Comparison of ENCODE assay signal across 20 cellular contexts in the genomic region with DNA sequence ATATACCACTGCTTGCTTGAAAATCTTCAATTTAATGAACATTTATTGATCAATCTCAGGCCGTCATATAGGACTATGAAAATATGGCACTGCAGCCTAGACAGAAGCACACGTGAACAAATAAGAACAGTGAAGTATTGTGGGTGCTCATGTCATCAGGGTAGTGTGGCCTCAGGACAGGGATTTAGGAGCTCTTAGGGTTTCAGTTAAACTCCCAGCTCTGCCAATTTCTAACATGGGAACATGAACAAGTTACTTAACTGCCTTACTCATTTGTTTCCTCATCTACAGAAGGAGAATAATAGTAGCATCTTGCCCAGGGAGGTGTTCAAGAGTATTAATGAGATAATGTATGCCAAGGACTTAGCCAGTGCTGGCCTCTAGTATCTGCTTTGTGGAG.
DNase-seq lines count a peak whose midpoint lies in the region; ATAC-seq and TF ChIP-seq lines count a peak whose summit lies in the region.
"Had no signal": no experiment of that assay in that cellular context is flagged by ENCODE, and none has a peak within 500 bp of the region (broad histone marks: within the 10 kb centered on the region; RNA-seq: fewer than 3 reads in every experiment).

No MANE protein-coding gene starts in this region.

- no peaks in the 10 kb centered on the region for H3K9me1 ChIP-seq in IMR-90 (ENCODE audit: insufficient read depth, low read length)

- H3K79me1 ChIP-seq in IMR-90 (ENCODE audit: low read depth in 1 of 2, low read length in 2 of 2), result no peaks in the 10 kb centered on the region

- H3K4me3 Mint-ChIP-seq in mesothelial cell of epicardium, result peak overlapping the region; percentile 7
- H3K4me3 Mint-ChIP-seq in activated CD8-positive, alpha-beta T cell treated with anti-CD3 and anti-CD28 coated beads for 36 hours, result no peak overlapping the region

- CTCF ChIA-PET in IMR-90 (lab: Yijun Ruan, JAX) (interaction anchor here (2.5 kb wide), 1 partner anchor 117 kb away, joined by 13 read pairs; no protein-coding TSS in a partner anchor), OCI-LY7 (lab: Charles Lee; ENCODE audit: unreplicated experiment) (no interaction called here)
- CTCF ChIA-PET in activated CD8-positive, alpha-beta T cell treated with anti-CD3 and anti-CD28 coated beads for 36 hours (lab: Charles Lee), result interaction anchor here (1.2 to 8.0 kb wide), 4 partner anchors 8 to 123 kb away, joined by 3 to 103 read pairs (median 38); no protein-coding TSS in a partner anchor

- H3K56ac ChIP-seq in IMR-90 (ENCODE audit: extremely low read depth, insufficient read depth, low read length), result no peak overlapping the region

- no peak overlapping the region for H3K4ac ChIP-seq in IMR-90 (ENCODE audit: low read depth, low read length)

- no peak for TF ChIP-seq POLR2A in IMR-90 (IDR thresholded peaks at IDR 0.05; ENCODE audit: low read depth, low read length)
- TF ChIP-seq POLR2A in testis (IDR thresholded peaks at IDR 0.05), result no peak

- H3K36me3 Mint-ChIP-seq in mesothelial cell of epicardium, result no peaks in the 10 kb centered on the region
- H3K36me3 Mint-ChIP-seq in activated CD8-positive, alpha-beta T cell treated with anti-CD3 and anti-CD28 coated beads for 36 hours (ENCODE audit: low read depth), result no peaks in the 10 kb centered on the region

- no peak for TF ChIP-seq CTCF in IMR-90 (conservative IDR thresholded peaks at IDR 0.05; ENCODE audit: low read depth, low read length)
- TF ChIP-seq CTCF in cardiac fibroblast (IDR thresholded peaks at IDR 0.05; ENCODE audit: low read depth, low read length), result no peak
- no peak for TF ChIP-seq CTCF in mesothelial cell of epicardium (IDR thresholded peaks at IDR 0.05; ENCODE audit: unreplicated experiment)
- TF ChIP-seq CTCF in OCI-LY7 (conservative IDR thresholded peaks at IDR 0.05; ENCODE audit: low read length), result no peak
- no peak for TF ChIP-seq CTCF in testis (IDR thresholded peaks at IDR 0.05)
- TF ChIP-seq CTCF in activated CD8-positive, alpha-beta T cell treated with anti-CD3 and anti-CD28 coated beads for 36 hours (IDR thresholded peaks at IDR 0.05), result no peak

- H2AFZ ChIP-seq in IMR-90 (replicated peaks; ENCODE audit: low read length, poor library complexity) (no peak overlapping the region), OCI-LY7 (ENCODE audit: low read length) (no peak overlapping the region)
- H2AFZ ChIP-seq: hepatocyte had no signal

- H3K36me3 ChIP-seq in IMR-90 (ENCODE audit: control insufficient read depth, insufficient read depth, low read length), result no peaks in the 10 kb centered on the region
- H3K36me3 ChIP-seq in OCI-LY7 (ENCODE audit: insufficient read depth, low read length), result no peaks in the 10 kb centered on the region
- H3K36me3 ChIP-seq in testis (ENCODE audit: low read depth, missing control alignments), result no peaks in the 10 kb centered on the region
- H3K36me3 ChIP-seq: BE2C, neutrophil, stomach, upper lobe of right lung had no signal

- WGBS in IMR-90 (ENCODE audit: extremely low coverage in 2 of 2, insufficient read length in 1 of 2), 2 experiments, result no CpG with 5 or more reads among the region's 2 CpGs
- WGBS in testis, 2 donors, result 83 to 84% methylated on average over 2 of the region's 2 CpGs

- H3K18ac ChIP-seq in IMR-90 (ENCODE audit: low read depth, low read length), result no peak overlapping the region

- in situ Hi-C loops in IMR-90 (cut with MboI; ENCODE audit: low sequenced_read_pairs), result loop anchor here (5.0 kb wide), 1 partner anchor 117 kb away; no protein-coding TSS in a partner anchor

- no peak overlapping the region for H2BK20ac ChIP-seq in IMR-90 (ENCODE audit: low read depth, low read length)

- no peak overlapping the region for H2BK5ac ChIP-seq in IMR-90 (ENCODE audit: low read depth, low read length, poor library complexity, severe bottlenecking)

- H3K9ac ChIP-seq in IMR-90 (ENCODE audit: low read depth, low read length), result no peak overlapping the region

- H3K4me3 ChIP-seq in IMR-90 (ENCODE audit: insufficient read depth, low read depth, low read length), result no peak overlapping the region
- no peak overlapping the region for H3K4me3 ChIP-seq in cardiac fibroblast (replicated peaks in 1 of 2; ENCODE audit: low read depth in 2 of 2, low read length in 2 of 2)
- no peak overlapping the region for H3K4me3 ChIP-seq in OCI-LY7 (ENCODE audit: low read depth, low read length, poor library complexity, severe bottlenecking)
- H3K4me3 ChIP-seq in testis, result no peak overlapping the region
- H3K4me3 ChIP-seq: hepatocyte, stomach, upper lobe of right lung had no signal

- dilution Hi-C loops in IMR-90 (cut with HindIII; ENCODE audit: low sequenced_read_pairs, unreplicated experiment), result no loop called here

- H3K9me3 Mint-ChIP-seq in mesothelial cell of epicardium, result no peaks in the 10 kb centered on the region
- no peaks in the 10 kb centered on the region for H3K9me3 Mint-ChIP-seq in activated CD8-positive, alpha-beta T cell treated with anti-CD3 and anti-CD28 coated beads for 36 hours

- H4K20me1 ChIP-seq in IMR-90 (ENCODE audit: insufficient read depth, low read length) (peaks cover 3% of the 10 kb centered on the region; the same call in 1 of the 2 replicates), OCI-LY7 (ENCODE audit: insufficient read depth, low read length) (no peaks in the 10 kb centered on the region)

- H4K8ac ChIP-seq in IMR-90 (ENCODE audit: low read depth in 2 of 2, low read length in 2 of 2), result no peak overlapping the region

- BruUV-seq in IMR-90 (replicated peaks; lab: Mats Ljungman, UMichigan) (no TSS peak), OCI-LY7 (replicated peaks; lab: Mats Ljungman, UMichigan) (no TSS peak)

- H2BK120ac ChIP-seq in IMR-90 (ENCODE audit: low read depth, low read length), result no peak overlapping the region

- ATAC-seq in IMR-90 (ENCODE audit: low read depth), result no peak
- ATAC-seq in activated CD8-positive, alpha-beta T cell treated with anti-CD3 and anti-CD28 coated beads for 36 hours, result no peak
- ATAC-seq: upper lobe of right lung had no signal

- H3K9me2 ChIP-seq in OCI-LY7 (ENCODE audit: insufficient read depth, low read length), result no peaks in the 10 kb centered on the region

- no peak overlapping the region for H4K91ac ChIP-seq in IMR-90 (ENCODE audit: insufficient read depth, low read depth, low read length)

- H3K27ac Mint-ChIP-seq in mesothelial cell of epicardium, result peak overlapping the region; percentile 10
- no peak overlapping the region for H3K27ac Mint-ChIP-seq in activated CD8-positive, alpha-beta T cell treated with anti-CD3 and anti-CD28 coated beads for 36 hours

- no peak overlapping the region; the same call in 2 of the 3 replicates for H2BK15ac ChIP-seq in IMR-90 (ENCODE audit: low read depth, low read length)

- 0 out of 2 replicates have a peak overlapping the region, but pooled peaks have one; percentile 11 for H2AK5ac ChIP-seq in IMR-90 (ENCODE audit: low read depth, low read length)

- no peaks in the 10 kb centered on the region for H3K9me3 ChIP-seq in IMR-90 (ENCODE audit: control insufficient read depth, insufficient read depth, low read length)
- H3K9me3 ChIP-seq in OCI-LY7 (ENCODE audit: low read length), result no peaks in the 10 kb centered on the region
- no peaks in the 10 kb centered on the region for H3K9me3 ChIP-seq in testis
- H3K9me3 ChIP-seq: BE2C, neutrophil, stomach, upper lobe of right lung had no signal

- H3K27me3 ChIP-seq in IMR-90 (ENCODE audit: control insufficient read depth, insufficient read depth, low read length), result no peaks in the 10 kb centered on the region
- no peaks in the 10 kb centered on the region for H3K27me3 ChIP-seq in testis
- H3K27me3 ChIP-seq: BE2C, hepatocyte, stomach, upper lobe of right lung had no signal

- peaks cover 55% of the 10 kb centered on the region for H3K4me1 Mint-ChIP-seq in mesothelial cell of epicardium
- H3K4me1 Mint-ChIP-seq in activated CD8-positive, alpha-beta T cell treated with anti-CD3 and anti-CD28 coated beads for 36 hours (ENCODE audit: low read depth), result peaks cover 9% of the 10 kb centered on the region

- TF ChIP-seq RAD21 in IMR-90 (IDR thresholded peaks at IDR 0.05; ENCODE audit: low read length), result no peak

- H3K27me3 Mint-ChIP-seq in mesothelial cell of epicardium (ENCODE audit: low read depth), result no peaks in the 10 kb centered on the region
- peaks cover 1% of the 10 kb centered on the region for H3K27me3 Mint-ChIP-seq in activated CD8-positive, alpha-beta T cell treated with anti-CD3 and anti-CD28 coated beads for 36 hours

- no peak for DNase-seq in IMR-90
- peak; percentile 30 to 36 for DNase-seq in cardiac fibroblast (ENCODE audit: low read depth in 2 of 2)
- DNase-seq in fibroblast of peridontal ligament (ENCODE audit: extremely low read depth), result peak; percentile 16
- no peak for DNase-seq in mesothelial cell of epicardium (ENCODE audit: low spot score in 2 of 2, unreplicated experiment in 2 of 2)
- DNase-seq in OCI-LY7 (ENCODE audit: low spot score), result no peak
- DNase-seq in glomerular visceral epithelial cell (ENCODE audit: extremely low spot score), result no peak
- no peak for DNase-seq in testis
- no peak for DNase-seq in activated CD8-positive, alpha-beta T cell treated with anti-CD3 and anti-CD28 coated beads for 36 hours
- DNase-seq: activated CD4-positive, alpha-beta T cell treated with anti-CD3 and anti-CD28 coated beads for 1 hour; activated gamma-delta T cell treated with Interleukin-2 at 50 U/mL for 16 hours; activated T-cell treated with anti-CD3 and anti-CD28 coated beads, Interleukin-2, amount 50 U/mL, for 1 hour; amniotic stem cell; BE2C; effector CD8-positive, alpha-beta T cell; KBM-7; NCI-H1694 treated with DMSO at 0.1 percent for 48 hours; stomach; upper lobe of right lung had no signal

- no peaks in the 10 kb centered on the region for H3K79me2 ChIP-seq in OCI-LY7 (ENCODE audit: insufficient read depth, low read depth, low read length)
- H3K79me2 ChIP-seq: hepatocyte had no signal

- H3K4me1 ChIP-seq in IMR-90 (ENCODE audit: control insufficient read depth, insufficient read depth, low read length), result peaks cover 7% of the 10 kb centered on the region
- H3K4me1 ChIP-seq in OCI-LY7 (ENCODE audit: insufficient read depth, low read length, poor library complexity, severe bottlenecking), result no peaks in the 10 kb centered on the region
- H3K4me1 ChIP-seq in testis, result peaks cover 49% of the 10 kb centered on the region

- intact Hi-C loops in IMR-90 (cut with micrococcal nuclease), result loop anchor here (5.0 to 10.0 kb wide), 2 partner anchors 93 to 335 kb away; no protein-coding TSS in a partner anchor
- intact Hi-C loops in OCI-LY7 (cut with micrococcal nuclease; ENCODE audit: unreplicated experiment), result no loop called here
- intact Hi-C loops in testis (cut with DNase I; ENCODE audit: low total_unique reads), result loop anchor here (10.0 kb wide), 2 partner anchors 65 to 115 kb away; no protein-coding TSS in a partner anchor
- intact Hi-C loops in activated CD8-positive, alpha-beta T cell treated with anti-CD3 and anti-CD28 coated beads for 36 hours (cut with micrococcal nuclease), result loop anchor here (2.0 kb wide), 1 partner anchor 123 kb away; no protein-coding TSS in a partner anchor

- no peak overlapping the region for H2AK9ac ChIP-seq in IMR-90 (replicated peaks; ENCODE audit: low read depth, low read length, poor library complexity)

- H3K23ac ChIP-seq in IMR-90 (ENCODE audit: low read depth, low read length), result no peak overlapping the region

- no peak overlapping the region for H3K14ac ChIP-seq in IMR-90 (replicated peaks; ENCODE audit: low read depth, low read length)

- no peak overlapping the region for H4K5ac ChIP-seq in IMR-90 (ENCODE audit: low read depth, low read length)

- no peak overlapping the region for H3K27ac ChIP-seq in IMR-90 (ENCODE audit: insufficient read depth, low read length)
- H3K27ac ChIP-seq in OCI-LY7 (ENCODE audit: low read depth, low read length, poor library complexity, severe bottlenecking), result no peak overlapping the region
- peak overlapping the region in 1 of 2 donors; percentile 71 for H3K27ac ChIP-seq in testis
- H3K27ac ChIP-seq: hepatocyte, neutrophil had no signal

- POLR2A ChIA-PET in IMR-90 (lab: Charles Lee; ENCODE audit: unreplicated experiment), result no interaction called here
- POLR2A ChIA-PET in OCI-LY7 (lab: Charles Lee), result interaction anchor here (0.6 kb wide), 1 partner anchor 163 kb away, joined by 4 read pairs; no protein-coding TSS in a partner anchor
- POLR2A ChIA-PET in activated CD8-positive, alpha-beta T cell treated with anti-CD3 and anti-CD28 coated beads for 36 hours (lab: Charles Lee), result interaction anchor here (0.7 kb wide), 1 partner anchor 1162 kb away, joined by 3 read pairs; no protein-coding TSS in a partner anchor

- H3K4me2 ChIP-seq in IMR-90 (ENCODE audit: low read depth, low read length), result no peak overlapping the region
- no peak overlapping the region for H3K4me2 ChIP-seq in OCI-LY7 (ENCODE audit: low read length)
- H3K4me2 ChIP-seq: hepatocyte had no signal

Comparison
In these comparisons a context has a peak if more than half of its experiments do, and no peak if none do; other contexts are left out.
1. DNase-seq: peak in cardiac fibroblast (2 of 2) and fibroblast of peridontal ligament (single experiment); none in IMR-90 (single experiment), mesothelial cell of epicardium (0 of 2), OCI-LY7 (single experiment), glomerular visceral epithelial cell (single experiment), testis (single experiment) and activated CD8-positive, alpha-beta T cell treated with anti-CD3 and anti-CD28 coated beads for 36 hours (single experiment).